In the genomic region with DNA sequence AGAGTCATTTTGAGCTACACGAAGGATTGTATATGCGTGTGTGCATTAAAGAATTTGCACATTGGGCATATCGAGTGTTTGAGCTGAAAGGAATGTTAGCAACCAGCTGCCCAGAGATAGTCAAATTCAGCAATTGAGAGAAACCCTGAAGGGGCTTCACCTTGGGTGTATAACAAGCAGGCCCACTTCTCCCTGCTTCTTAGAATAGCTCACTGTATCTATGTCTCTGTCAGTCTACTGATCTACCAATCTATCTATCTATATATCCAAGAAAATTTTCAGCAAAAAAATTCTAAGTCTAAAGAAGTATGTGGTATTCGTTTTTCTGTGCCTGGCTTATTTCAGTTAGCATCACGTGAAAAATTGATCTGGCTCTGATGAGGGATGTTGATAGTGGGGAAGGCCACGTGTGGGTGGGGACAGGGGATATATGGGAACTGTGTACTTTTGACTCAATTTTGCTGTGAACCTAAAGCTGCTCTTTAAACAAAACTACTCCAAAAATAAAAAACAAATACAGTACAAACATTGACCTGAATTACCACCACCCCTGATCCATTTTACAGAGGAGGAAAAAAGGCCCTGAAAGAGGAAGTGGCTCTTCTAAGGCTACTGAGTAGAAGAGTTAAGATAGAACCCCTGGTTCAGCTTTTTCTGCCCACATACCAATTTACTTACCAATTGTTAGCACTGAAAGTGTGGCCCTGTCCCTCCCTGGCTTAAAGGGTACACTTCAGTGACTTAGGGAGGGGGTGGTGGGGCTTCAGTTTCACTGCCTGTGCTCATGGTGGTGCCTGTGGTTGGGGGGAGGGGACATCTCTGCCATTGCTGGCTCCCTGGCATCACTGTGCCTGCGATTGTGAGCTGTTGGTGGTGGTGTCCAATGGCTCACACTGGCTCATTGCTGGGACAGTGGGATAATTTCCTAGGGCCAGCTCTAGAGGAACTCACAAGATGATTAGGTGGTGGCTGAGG, we compare ENCODE assay signal across 8 cellular contexts.
DNase-seq lines count a peak whose midpoint lies in the region; ATAC-seq, FAIRE-seq and TF ChIP-seq lines count a peak whose summit lies in the region.

No MANE protein-coding gene starts in this region.

- H3K27me3 ChIP-seq in K562 (ENCODE audit: control insufficient read depth in 2 of 2, insufficient read depth in 2 of 2, low read length in 2 of 2), result no peaks in the 10 kb centered on the region

- no peaks in the 10 kb centered on the region for H3K9me3 ChIP-seq in K562 (replicated peaks; ENCODE audit: control insufficient read depth, insufficient read depth, low read depth, low read length)

- ATAC-seq in GM18858 (IDR thresholded peaks at IDR 0.05; ENCODE audit: unreplicated experiment) (peak; percentile 93), GM21528 (IDR thresholded peaks at IDR 0.05; ENCODE audit: low FRiP score, unreplicated experiment) (peak; percentile 87), HG03432 (IDR thresholded peaks at IDR 0.05; ENCODE audit: unreplicated experiment) (peak; percentile 95), K562 (peak; percentile 44)

- H3K4me3 Mint-ChIP-seq in progenitor cell of endocrine pancreas (ENCODE audit: low read depth), result no peak overlapping the region

- no peaks in the 10 kb centered on the region for H3K9me3 Mint-ChIP-seq in progenitor cell of endocrine pancreas (ENCODE audit: low read depth)

- H3K27ac ChIP-seq in K562 (ENCODE audit: extremely low read depth, low read depth, low read length), result no peak overlapping the region

- TF ChIP-seq RAD21 in K562 (CRISPR knock-in tag; conservative IDR thresholded peaks at IDR 0.05 in 1 of 2, IDR thresholded peaks at IDR 0.05 in 1 of 2), result no peak

- H3K9ac ChIP-seq in K562 (ENCODE audit: insufficient read depth in 1 of 2, low read depth in 2 of 2, low read length in 2 of 2), result no peak overlapping the region

- TF ChIP-seq POLR2A in K562 (conservative IDR thresholded peaks at IDR 0.05), result no peak

- no peak overlapping the region for H3K4me3 ChIP-seq in K562

- no peaks in the 10 kb centered on the region for H3K36me3 ChIP-seq in K562 (ENCODE audit: control insufficient read depth, insufficient read depth, low read length)

- no peak overlapping the region for H3K4me2 ChIP-seq in K562 (ENCODE audit: insufficient read depth, low read length)

- no peak for TF ChIP-seq EP300 in K562 (IDR thresholded peaks at IDR 0.05; ENCODE audit: low read length)

- POLR2A ChIA-PET in K562 (lab: Yijun Ruan, JAX), result interaction anchor here (0.6 to 1.4 kb wide), 4 partner anchors 9 to 61 kb away, joined by 3 to 4 read pairs (median 3); no protein-coding TSS in a partner anchor

- in situ Hi-C loops in K562 (cut with MboI), result no loop called here

- whole genome bisulfite sequencing in K562 (ENCODE audit: insufficient coverage, low coverage, missing lambda C conversion rate), result 29% methylated on average over 7 of the region's 7 CpGs

- intact Hi-C loops in K562 (cut with micrococcal nuclease), result no loop called here

- no peaks in the 10 kb centered on the region for H3K36me3 Mint-ChIP-seq in progenitor cell of endocrine pancreas (ENCODE audit: insufficient read depth)

- FAIRE-seq in K562 (lab: Jason Lieb, UNC), result no peak

- peaks cover 8% of the 10 kb centered on the region for H3K4me1 Mint-ChIP-seq in progenitor cell of endocrine pancreas (ENCODE audit: low read depth)

- no peak for DNase-seq in K562 (ENCODE audit: extremely low read depth in 1 of 4, low spot score in 3 of 4)
- no peak for DNase-seq in ecto neural progenitor cell (ENCODE audit: low spot score)
- DNase-seq in NCI-H1092 (lab: John Stamatoyannopoulos, UW), result no peak
- DNase-seq in NCI-H2029 (lab: John Stamatoyannopoulos, UW), result no peak
- DNase-seq in progenitor cell of endocrine pancreas (ENCODE audit: low spot score, unreplicated experiment), result no peak

- peaks cover 0 to 7% of the 10 kb centered on the region in 2 experiments; a peak in 2 of 5 replicates for H3K4me1 ChIP-seq in K562 (replicated peaks in 1 of 2; ENCODE audit: control insufficient read depth in 2 of 2, insufficient read depth in 2 of 2, low read length in 2 of 2)

- H3K79me2 ChIP-seq in K562 (ENCODE audit: control insufficient read depth, insufficient read depth, low read length), result no peaks in the 10 kb centered on the region

- CTCF ChIA-PET in K562 (lab: Yijun Ruan, JAX; ENCODE audit: low intra/inter-chr PET ratio), result no interaction called here

- H4K20me1 ChIP-seq in K562 (replicated peaks; ENCODE audit: control insufficient read depth, insufficient read depth, low read length), result no peaks in the 10 kb centered on the region

- no peak overlapping the region for H3K27ac Mint-ChIP-seq in progenitor cell of endocrine pancreas

- no TSS peak for BruUV-seq in K562 (replicated peaks; lab: Mats Ljungman, UMichigan)

- peak overlapping the region; percentile 34; the same call in 1 of the 2 replicates for H2AFZ ChIP-seq in K562 (ENCODE audit: low read depth, low read length)

- H3K9me1 ChIP-seq in K562 (ENCODE audit: control insufficient read depth, insufficient read depth, low read length), result no peaks in the 10 kb centered on the region

- H3K27me3 Mint-ChIP-seq in progenitor cell of endocrine pancreas, result peaks cover 73% of the 10 kb centered on the region

- TF ChIP-seq CTCF in K562 (IDR thresholded peaks at IDR 0.05 in 2 of 3, conservative IDR thresholded peaks at IDR 0.05 in 1 of 3; ENCODE audit: insufficient read depth in 2 of 3, low read depth in 1 of 3, low read length in 3 of 3) (no peak), progenitor cell of endocrine pancreas (IDR thresholded peaks at IDR 0.05; ENCODE audit: unreplicated experiment) (no peak)

TF ChIP-seq in K562, 482 proteins besides CTCF, POLR2A, EP300 and RAD21:
- no peak for TF ChIP-seq MEIS2 (IDR thresholded peaks at IDR 0.05; ENCODE audit: partially characterized antibody)
- peak; percentile 95 for TF ChIP-seq SPI1 (IDR thresholded peaks at IDR 0.05; ENCODE audit: borderline replicate concordance, low read depth, low read length)
- peak; percentile 36; the same call in 1 of the 2 replicates for TF ChIP-seq BHLHE40 (IDR thresholded peaks at IDR 0.05; ENCODE audit: low read length)

Comparison
In these comparisons a context has a peak if more than half of its experiments do, and no peak if none do; other contexts are left out.
1. ATAC-seq: peak in every context shown above with its lines; median percentile 95 in HG03432; 93 in GM18858; 87 in GM21528; 44 in K562.